ENCODE assay signal across 2 cellular contexts in genomic region chr9:14413811-14414210, GRCh38.
A peak's percentile ranks its signal among the peaks of the same experiment; 100 is the strongest.
TF ChIP-seq lines count a peak whose summit lies in the region.

No MANE protein-coding gene starts in this region.

TF ChIP-seq in HepG2, 621 proteins besides CTCF, POLR2A, EP300 and RAD21 (continued from another document):
- TF ChIP-seq DPF2 (CRISPR knock-in tag; IDR thresholded peaks at IDR 0.05; ENCODE audit: borderline replicate concordance, low read depth) (no peak), ZNF773 (CRISPR knock-in tag; IDR thresholded peaks at IDR 0.05; ENCODE audit: borderline replicate concordance) (no peak), CBFB (CRISPR knock-in tag; IDR thresholded peaks at IDR 0.05) (no peak), KAT8 (CRISPR knock-in tag; IDR thresholded peaks at IDR 0.05) (no peak), TOE1 (CRISPR knock-in tag; IDR thresholded peaks at IDR 0.05) (no peak), ZNF839 (CRISPR knock-in tag; IDR thresholded peaks at IDR 0.05; ENCODE audit: borderline replicate concordance) (no peak), ZMAT5 (CRISPR knock-in tag; IDR thresholded peaks at IDR 0.05; ENCODE audit: borderline replicate concordance, low read depth) (no peak), SNRNP70 (IDR thresholded peaks at IDR 0.05; ENCODE audit: low read depth, low read length) (no peak), ZNF547 (CRISPR knock-in tag; IDR thresholded peaks at IDR 0.05) (no peak), MAFF (IDR thresholded peaks at IDR 0.05; ENCODE audit: low read depth, low read length) (peak; percentile 90), LRRFIP1 (CRISPR knock-in tag; conservative IDR thresholded peaks at IDR 0.05) (no peak), ZNF292 (CRISPR knock-in tag; IDR thresholded peaks at IDR 0.05; ENCODE audit: borderline replicate concordance, low read depth) (no peak), ZNF784 (CRISPR knock-in tag; IDR thresholded peaks at IDR 0.05; ENCODE audit: borderline replicate concordance) (no peak), GLMP (CRISPR knock-in tag; IDR thresholded peaks at IDR 0.05; ENCODE audit: borderline replicate concordance) (no peak)
TF ChIP-seq in HepG2: peak in this region for 2.

TF ChIP-seq in K562, 482 proteins besides CTCF, POLR2A, EP300 and RAD21 (continued from another document):
- TF ChIP-seq C11orf30 (IDR thresholded peaks at IDR 0.05; ENCODE audit: low read depth) (peak; percentile 50; the same call in 1 of the 2 replicates), PBX2 (CRISPR knock-in tag; IDR thresholded peaks at IDR 0.05; ENCODE audit: low read depth) (no peak), PBX2 (tag; conservative IDR thresholded peaks at IDR 0.05; ENCODE audit: low read depth) (no peak), ARID2 (IDR thresholded peaks at IDR 0.05) (no peak), E2F1 (CRISPR knock-in tag; IDR thresholded peaks at IDR 0.05) (no peak), MAFF (IDR thresholded peaks at IDR 0.05; ENCODE audit: low read length) (peak; percentile 79)
TF ChIP-seq in K562: peak in this region for 5.
